21 cellular contexts compared by ENCODE assay signal in the genomic region with DNA sequence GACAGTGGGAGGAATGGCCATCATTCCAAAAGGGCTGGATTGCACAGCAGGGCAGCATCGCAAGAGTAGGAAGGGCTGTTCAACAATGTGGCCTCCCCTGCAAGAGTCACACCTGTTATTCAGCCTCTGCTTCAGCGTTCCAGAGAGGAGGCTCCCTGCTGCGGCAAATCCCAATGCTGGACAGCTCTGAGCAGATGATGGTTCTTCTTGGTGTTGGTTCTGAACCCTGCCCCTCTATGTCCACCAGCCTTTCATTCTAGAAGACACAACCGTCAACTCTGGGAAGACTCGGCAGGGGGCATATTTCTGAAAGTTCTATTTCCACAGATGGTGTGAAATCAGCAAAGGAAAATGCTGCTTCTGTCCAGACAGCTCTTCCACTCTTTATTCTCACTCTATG.
DNase-seq lines count a peak whose midpoint lies in the region; ATAC-seq, FAIRE-seq and TF ChIP-seq lines count a peak whose summit lies in the region.
"Had no signal": no experiment of that assay in that cellular context is flagged by ENCODE, and none has a peak within 500 bp of the region (broad histone marks: within the 10 kb centered on the region; RNA-seq: fewer than 3 reads in every experiment).

No MANE protein-coding gene starts in this region.

- no peak overlapping the region for H2BK120ac ChIP-seq in mesenchymal stem cell (ENCODE audit: low read depth, low read length)

- no peak for ATAC-seq in HG02759 (IDR thresholded peaks at IDR 0.05; ENCODE audit: unreplicated experiment)
- ATAC-seq in HG02970 (IDR thresholded peaks at IDR 0.05; ENCODE audit: low FRiP score, unreplicated experiment), result no peak
- ATAC-seq: GM23338, HCT116, PC-3 had no signal

- no peak overlapping the region for H3K18ac ChIP-seq in mesenchymal stem cell (ENCODE audit: low read depth in 1 of 2, low read length in 2 of 2)

- H3K36me3 ChIP-seq in mesenchymal stem cell (ENCODE audit: control insufficient read depth in 1 of 2, insufficient read depth in 2 of 2, low read depth in 1 of 2, low read length in 2 of 2), result no peaks in the 10 kb centered on the region
- H3K36me3 ChIP-seq in kidney (ENCODE audit: control insufficient read depth in 1 of 2, insufficient read depth in 2 of 2, low read length in 2 of 2), result no peaks in the 10 kb centered on the region
- H3K36me3 ChIP-seq: BLaER1 had no signal

- H3K27ac ChIP-seq in mesenchymal stem cell (ENCODE audit: low read length, poor library complexity, severe bottlenecking) (no peak overlapping the region), kidney (ENCODE audit: low read depth in 2 of 2, low read length in 2 of 2) (no peak overlapping the region)
- H3K27ac ChIP-seq: BLaER1, KMS-11, SK-N-MC had no signal

- H3K9ac ChIP-seq in mesenchymal stem cell (ENCODE audit: low read length) (no peak overlapping the region), kidney (ENCODE audit: low read length in 2 of 2) (no peak overlapping the region)
- H3K9ac ChIP-seq: BLaER1, KMS-11 had no signal

- no peak overlapping the region for H3K4ac ChIP-seq in mesenchymal stem cell (ENCODE audit: low read depth in 1 of 2, low read length in 2 of 2)

- H3K4me3 ChIP-seq in choroid plexus epithelial cell (ENCODE audit: low read depth, low read length) (no peak overlapping the region), mesenchymal stem cell (ENCODE audit: insufficient read depth in 1 of 2, low read depth in 1 of 2, low read length in 2 of 2) (no peak overlapping the region), kidney (ENCODE audit: low read length in 2 of 2) (no peak overlapping the region)
- H3K4me3 ChIP-seq: BLaER1, GM23338, SK-N-MC had no signal

- DNase-seq in HT1080 (ENCODE audit: low read depth) (peak; percentile 32), choroid plexus epithelial cell (ENCODE audit: low read depth) (peak; percentile 40), mesenchymal stem cell (peak; percentile 39), NCI-H2107 treated with DMSO at 0.1 percent for 48 hours (lab: John Stamatoyannopoulos, UW; ENCODE audit: unreplicated experiment) (no peak), kidney (no peak)
- DNase-seq: CD4-positive, alpha-beta memory T cell; DMS153; GDM1; NCI-H1417 treated with DMSO at 0.1 percent for 48 hours; NCI-H2029; NCI-H2171; NCI-H526; PC-3 had no signal

- no peak for TF ChIP-seq CTCF in choroid plexus epithelial cell (conservative IDR thresholded peaks at IDR 0.05; ENCODE audit: low read depth, low read length)
- no peak for TF ChIP-seq CTCF in kidney (IDR thresholded peaks at IDR 0.05; ENCODE audit: borderline replicate concordance, extremely low read depth, insufficient read depth)

- H4K91ac ChIP-seq in mesenchymal stem cell (ENCODE audit: low read length), result no peak overlapping the region

- no peak for FAIRE-seq in kidney (lab: Jason Lieb, UNC)

- 88% methylated on average over 5 of the region's 5 CpGs for WGBS in mesenchymal stem cell

- H3K79me1 ChIP-seq in mesenchymal stem cell (replicated peaks; ENCODE audit: low read length, poor library complexity, severe bottlenecking), result no peaks in the 10 kb centered on the region

- H2AFZ ChIP-seq in mesenchymal stem cell (ENCODE audit: low read depth, low read length), result no peak overlapping the region
- H2AFZ ChIP-seq: GM23338 had no signal

- peaks cover 5% of the 10 kb centered on the region for H3K4me1 ChIP-seq in mesenchymal stem cell (ENCODE audit: control insufficient read depth, insufficient read depth, low read depth, low read length)
- no peaks in the 10 kb centered on the region for H3K4me1 ChIP-seq in kidney (ENCODE audit: control insufficient read depth in 1 of 2, insufficient read depth in 1 of 2, low read depth in 1 of 2, low read length in 2 of 2)

- peaks cover 0 to 6% of the 10 kb centered on the region in 2 experiments for H3K27me3 ChIP-seq in mesenchymal stem cell (ENCODE audit: control insufficient read depth in 1 of 2, insufficient read depth in 1 of 2, low read length in 2 of 2)
- H3K27me3 ChIP-seq: BLaER1 had no signal

- no peak overlapping the region for H2BK5ac ChIP-seq in mesenchymal stem cell (ENCODE audit: low read depth, low read length, poor library complexity, severe bottlenecking)

- H2BK12ac ChIP-seq in mesenchymal stem cell (ENCODE audit: low read length in 2 of 2), result no peak overlapping the region

- no peaks in the 10 kb centered on the region for H3K9me3 ChIP-seq in mesenchymal stem cell (ENCODE audit: control insufficient read depth, low read length)
- H3K9me3 ChIP-seq in kidney (ENCODE audit: control insufficient read depth in 1 of 2, low read length in 2 of 2), result no peaks in the 10 kb centered on the region
- H3K9me3 ChIP-seq: BLaER1 had no signal

- H4K8ac ChIP-seq in mesenchymal stem cell (ENCODE audit: low read length), result no peak overlapping the region

- no peak overlapping the region for H3K23ac ChIP-seq in mesenchymal stem cell (ENCODE audit: low read length in 2 of 2)

- no peak overlapping the region for H2BK15ac ChIP-seq in mesenchymal stem cell (ENCODE audit: low read depth, poor library complexity, severe bottlenecking)

- H2AK5ac ChIP-seq in mesenchymal stem cell (ENCODE audit: low read length, severe bottlenecking), result no peak overlapping the region

- no peak overlapping the region for H3K4me2 ChIP-seq in mesenchymal stem cell (ENCODE audit: low read length, poor library complexity, severe bottlenecking)
- H3K4me2 ChIP-seq: BLaER1, GM23338, KMS-11 had no signal

- intact Hi-C loops in kidney (cut with DNase I), result no loop called here

- H3K14ac ChIP-seq in mesenchymal stem cell (ENCODE audit: low read length in 2 of 2), result no peak overlapping the region

TF ChIP-seq in PFSK-1, 5 proteins besides CTCF, POLR2A, EP300 and RAD21:
- TF ChIP-seq TAF1 (IDR thresholded peaks at IDR 0.05; ENCODE audit: borderline replicate concordance, insufficient read depth, low read length) (no peak), SIN3A (IDR thresholded peaks at IDR 0.05; ENCODE audit: borderline replicate concordance, insufficient read depth, low read length) (no peak), FOXP2 (optimal IDR thresholded peaks at IDR 0.05; ENCODE audit: borderline replicate concordance, extremely low read depth, extremely low read length, insufficient read depth) (no peak), POLR2AphosphoS5 (IDR thresholded peaks at IDR 0.05; ENCODE audit: low read depth, low read length) (no peak)
- TF ChIP-seq, protein P1, sequence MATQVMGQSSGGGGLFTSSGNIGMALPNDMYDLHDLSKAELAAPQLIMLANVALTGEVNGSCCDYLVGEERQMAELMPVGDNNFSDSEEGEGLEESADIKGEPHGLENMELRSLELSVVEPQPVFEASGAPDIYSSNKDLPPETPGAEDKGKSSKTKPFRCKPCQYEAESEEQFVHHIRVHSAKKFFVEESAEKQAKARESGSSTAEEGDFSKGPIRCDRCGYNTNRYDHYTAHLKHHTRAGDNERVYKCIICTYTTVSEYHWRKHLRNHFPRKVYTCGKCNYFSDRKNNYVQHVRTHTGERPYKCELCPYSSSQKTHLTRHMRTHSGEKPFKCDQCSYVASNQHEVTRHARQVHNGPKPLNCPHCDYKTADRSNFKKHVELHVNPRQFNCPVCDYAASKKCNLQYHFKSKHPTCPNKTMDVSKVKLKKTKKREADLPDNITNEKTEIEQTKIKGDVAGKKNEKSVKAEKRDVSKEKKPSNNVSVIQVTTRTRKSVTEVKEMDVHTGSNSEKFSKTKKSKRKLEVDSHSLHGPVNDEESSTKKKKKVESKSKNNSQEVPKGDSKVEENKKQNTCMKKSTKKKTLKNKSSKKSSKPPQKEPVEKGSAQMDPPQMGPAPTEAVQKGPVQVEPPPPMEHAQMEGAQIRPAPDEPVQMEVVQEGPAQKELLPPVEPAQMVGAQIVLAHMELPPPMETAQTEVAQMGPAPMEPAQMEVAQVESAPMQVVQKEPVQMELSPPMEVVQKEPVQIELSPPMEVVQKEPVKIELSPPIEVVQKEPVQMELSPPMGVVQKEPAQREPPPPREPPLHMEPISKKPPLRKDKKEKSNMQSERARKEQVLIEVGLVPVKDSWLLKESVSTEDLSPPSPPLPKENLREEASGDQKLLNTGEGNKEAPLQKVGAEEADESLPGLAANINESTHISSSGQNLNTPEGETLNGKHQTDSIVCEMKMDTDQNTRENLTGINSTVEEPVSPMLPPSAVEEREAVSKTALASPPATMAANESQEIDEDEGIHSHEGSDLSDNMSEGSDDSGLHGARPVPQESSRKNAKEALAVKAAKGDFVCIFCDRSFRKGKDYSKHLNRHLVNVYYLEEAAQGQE (IDR thresholded peaks at IDR 0.05; ENCODE audit: insufficient read depth in 1 of 2, low read depth in 2 of 2, low read length in 2 of 2), result peak; percentile 59 to 81; a peak in 3 of 4 replicates
TF ChIP-seq in PFSK-1: peak in this region for 1.

Comparison
In these comparisons a context has a peak if more than half of its experiments do, and no peak if none do; other contexts are left out.
1. DNase-seq: peak in HT1080 (single experiment), choroid plexus epithelial cell (single experiment) and mesenchymal stem cell (single experiment); none in NCI-H2107 treated with DMSO at 0.1 percent for 48 hours (single experiment) and kidney (single experiment).